10 cellular contexts compared by ENCODE assay signal in genomic region chr14:73726025-73726961, GRCh38. TPM values are rescaled to one million over a fixed set of nuclear protein-coding genes. Genes with fewer than 3 reads are reported as not detected.
DNase-seq lines count a peak whose midpoint lies in the region; ATAC-seq, FAIRE-seq and TF ChIP-seq lines count a peak whose summit lies in the region.
"Had no signal": no experiment of that assay in that cellular context is flagged by ENCODE, and none has a peak within 500 bp of the region (broad histone marks: within the 10 kb centered on the region; RNA-seq: fewer than 3 reads in every experiment).

No MANE protein-coding gene starts in this region.

- H3K36me3 ChIP-seq in HepG2 (replicated peaks in 1 of 2; ENCODE audit: control insufficient read depth in 1 of 2, insufficient read depth in 2 of 2, low read length in 2 of 2) = peaks cover 42 to 89% of the 10 kb centered on the region in 2 experiments; a peak in 4 of 5 replicates
- H3K36me3 ChIP-seq in testis (ENCODE audit: low read depth, missing control alignments) = no peaks in the 10 kb centered on the region

- CTCF ChIA-PET in HepG2 (lab: Yijun Ruan, JAX; ENCODE audit: low intra/inter-chr PET ratio, low total read pairs) = no interaction called here

- peaks cover 26% of the 10 kb centered on the region for H3K4me1 ChIP-seq in HepG2 (ENCODE audit: insufficient read depth, low read length)
- H3K4me1 ChIP-seq in testis = peaks cover 60% of the 10 kb centered on the region

- ATAC-seq in activated T-cell treated with anti-CD3 and anti-CD28 coated beads, Interleukin-2, amount 50 U/mL, for 72 hours (replicated peaks in 1 of 2) = no peak
- ATAC-seq in activated T-helper 17 cell treated with anti-CD3 and anti-CD28 coated beads, Interleukin-2, amount 50 U/mL, for 72 hours (replicated peaks) = no peak
- no peak for ATAC-seq in HepG2

- DNase-seq in activated T-cell treated with anti-CD3 and anti-CD28 coated beads, Interleukin-2, amount 50 U/mL, for 72 hours = no peak
- DNase-seq in activated T-cell treated with anti-CD3 and anti-CD28 coated beads for 4 hours (no peak), HepG2 (ENCODE audit: low spot score) (no peak), testis (no peak), MV-4-11 (lab: John Stamatoyannopoulos, UW) (no peak), Kasumi-1 (lab: John Stamatoyannopoulos, UW) (no peak), HuH-7.5 (ENCODE audit: low spot score) (no peak)
- DNase-seq: NCI-H1105, SIG-M5 had no signal

- no peak overlapping the region for H3K9ac ChIP-seq in HepG2 (ENCODE audit: insufficient read depth, low read depth, low read length)

- no peaks in the 10 kb centered on the region for H3K27me3 Mint-ChIP-seq in activated T-cell treated with anti-CD3 and anti-CD28 coated beads, Interleukin-2, amount 50 U/mL, for 72 hours (ENCODE audit: low read depth)
- no peaks in the 10 kb centered on the region for H3K27me3 Mint-ChIP-seq in activated T-helper 17 cell treated with anti-CD3 and anti-CD28 coated beads, Interleukin-2, amount 50 U/mL, for 72 hours

- FAIRE-seq in HepG2 (lab: Jason Lieb, UNC) = no peak

- intact Hi-C loops in HepG2 (cut with micrococcal nuclease; ENCODE audit: unreplicated experiment) (no loop called here), testis (cut with DNase I; ENCODE audit: low total_unique reads) (loop anchor here (5.0 kb wide), 1 partner anchor 101 kb away; no protein-coding TSS in a partner anchor)

- 92% methylated on average over 12 of the region's 14 CpGs for WGBS in HepG2 (ENCODE audit: low lambda C conversion rate)
- whole genome bisulfite sequencing in testis, 2 donors = 68 to 71% methylated on average over 7 to 14 of the region's 14 CpGs

- no peak overlapping the region for H3K4me2 ChIP-seq in HepG2 (ENCODE audit: low read depth, low read length)

- no peaks in the 10 kb centered on the region for H3K79me2 ChIP-seq in HepG2 (ENCODE audit: insufficient read depth, low read length)

- TF ChIP-seq CTCF in HepG2 (CRISPR knock-in tag; IDR thresholded peaks at IDR 0.05) (no peak), testis (IDR thresholded peaks at IDR 0.05) (no peak)

- BruUV-seq in HepG2 (replicated peaks; lab: Mats Ljungman, UMichigan) = no TSS peak

- peaks cover 3% of the 10 kb centered on the region; the same call in 1 of the 2 replicates for H4K20me1 ChIP-seq in HepG2 (ENCODE audit: insufficient read depth, low read length)

- in situ Hi-C loops in HepG2 (cut with HindIII; ENCODE audit: extremely low pct_ligation_motif_present, low pct_unique_long_range_greater_than_20kb) = loop anchor here (5.0 to 25.0 kb wide), 2 partner anchors 101 to 311 kb away; no protein-coding TSS in a partner anchor

- H3K9me3 ChIP-seq in HepG2 (ENCODE audit: low read length) (no peaks in the 10 kb centered on the region), testis (no peaks in the 10 kb centered on the region)

- peaks cover 13 to 43% of the 10 kb centered on the region in 2 donors for H3K36me3 Mint-ChIP-seq in activated T-cell treated with anti-CD3 and anti-CD28 coated beads, Interleukin-2, amount 50 U/mL, for 72 hours (ENCODE audit: insufficient read depth in 2 of 2)
- H3K36me3 Mint-ChIP-seq in activated T-helper 17 cell treated with anti-CD3 and anti-CD28 coated beads, Interleukin-2, amount 50 U/mL, for 72 hours (ENCODE audit: low read depth) = peaks cover 100% of the 10 kb centered on the region

- no peak for TF ChIP-seq RAD21 in HepG2 (CRISPR knock-in tag; IDR thresholded peaks at IDR 0.05)

- no peak overlapping the region for H2AFZ ChIP-seq in HepG2 (ENCODE audit: low read length)

- H3K27ac ChIP-seq in HepG2 (ENCODE audit: extremely low read length, insufficient read depth, low read length) (no peak overlapping the region), testis (peak overlapping the region; percentile 28 to 47)

- H3K27ac Mint-ChIP-seq in activated T-cell treated with anti-CD3 and anti-CD28 coated beads, Interleukin-2, amount 50 U/mL, for 72 hours = peak overlapping the region; percentile 79
- peak overlapping the region; percentile 85 for H3K27ac Mint-ChIP-seq in activated T-helper 17 cell treated with anti-CD3 and anti-CD28 coated beads, Interleukin-2, amount 50 U/mL, for 72 hours

- no peaks in the 10 kb centered on the region for H3K9me3 Mint-ChIP-seq in activated T-cell treated with anti-CD3 and anti-CD28 coated beads, Interleukin-2, amount 50 U/mL, for 72 hours
- no peaks in the 10 kb centered on the region for H3K9me3 Mint-ChIP-seq in activated T-helper 17 cell treated with anti-CD3 and anti-CD28 coated beads, Interleukin-2, amount 50 U/mL, for 72 hours

- POLR2A ChIA-PET in HepG2 (lab: Yijun Ruan, JAX) = interaction anchor here (0.6 kb wide), 1 partner anchor 244 kb away, joined by 3 read pairs; no protein-coding TSS in a partner anchor

- peaks cover 24% of the 10 kb centered on the region for H3K4me1 Mint-ChIP-seq in activated T-cell treated with anti-CD3 and anti-CD28 coated beads, Interleukin-2, amount 50 U/mL, for 72 hours (ENCODE audit: low read depth)
- peaks cover 20% of the 10 kb centered on the region for H3K4me1 Mint-ChIP-seq in activated T-helper 17 cell treated with anti-CD3 and anti-CD28 coated beads, Interleukin-2, amount 50 U/mL, for 72 hours

- H3K4me3 ChIP-seq in HepG2 (replicated peaks in 1 of 3; ENCODE audit: insufficient read depth in 1 of 3, low read depth in 2 of 3, low read length in 3 of 3) = no peak overlapping the region
- H3K4me3 ChIP-seq in testis = no peak overlapping the region

- H3K4me3 Mint-ChIP-seq in activated T-cell treated with anti-CD3 and anti-CD28 coated beads, Interleukin-2, amount 50 U/mL, for 72 hours = no peak overlapping the region
- H3K4me3 Mint-ChIP-seq in activated T-helper 17 cell treated with anti-CD3 and anti-CD28 coated beads, Interleukin-2, amount 50 U/mL, for 72 hours = no peak overlapping the region

- TF ChIP-seq POLR2A in HepG2 (IDR thresholded peaks at IDR 0.05; ENCODE audit: insufficient read depth in 1 of 2, low read depth in 2 of 2, low read length in 2 of 2) (no peak), testis (IDR thresholded peaks at IDR 0.05) (no peak)

- TF ChIP-seq EP300 in HepG2 (IDR thresholded peaks at IDR 0.05; ENCODE audit: low read depth in 2 of 2, low read length in 2 of 2) (no peak), HepG2 (CRISPR knock-in tag; IDR thresholded peaks at IDR 0.05; ENCODE audit: borderline replicate concordance) (no peak)

- no peaks in the 10 kb centered on the region for H3K27me3 ChIP-seq in HepG2 (ENCODE audit: control insufficient read depth in 1 of 2, insufficient read depth in 2 of 2, low read length in 2 of 2)
- no peaks in the 10 kb centered on the region for H3K27me3 ChIP-seq in testis

TF ChIP-seq in HepG2, 621 proteins besides CTCF, POLR2A, EP300 and RAD21:
- TF ChIP-seq ZNF761 (CRISPR knock-in tag; conservative IDR thresholded peaks at IDR 0.05) = no peak
- no peak for TF ChIP-seq RFX1 (IDR thresholded peaks at IDR 0.05)
- TF ChIP-seq AGO2 (optimal IDR thresholded peaks at IDR 0.05; ENCODE audit: low read depth, low read length) = peak; percentile 32

RNA-seq across cellular contexts. Expression of gene PNMA1, which starts 12.1 kb away (rescaled TPM):
- total RNA-seq in activated T-cell treated with anti-CD3 and anti-CD28 coated beads, Interleukin-2, amount 50 U/mL, for 72 hours = 10 to 100 TPM; 38.1 to 47.5 TPM
- total RNA-seq in activated T-helper 17 cell treated with anti-CD3 and anti-CD28 coated beads, Interleukin-2, amount 50 U/mL, for 72 hours = 10 to 100 TPM; 37.3 to 41.2 TPM
- total RNA-seq in HepG2 (2016; rRNA removed; fragmentation: Illumina TruSeq; extraction: Trizol) (8.3 and 10.7 TPM in 2 replicates), testis (10 to 100 TPM; 74.8 to 85.6 TPM)
- total RNA-seq in HepG2 (2016; cell fraction: cytosol; rRNA removed; fragmentation: Illumina TruSeq; extraction: Trizol; ENCODE audit: low read depth) = 1.8 and 1.9 TPM in 2 replicates
- 8.5 and 12.1 TPM in 2 replicates for total RNA-seq in HepG2 (2016; cell fraction: insoluble cytoplasmic fraction; rRNA removed; fragmentation: Illumina TruSeq; extraction: Trizol)
- total RNA-seq in HepG2 (2016; cell fraction: membrane; rRNA removed; fragmentation: Illumina TruSeq; extraction: Trizol) = 7.8 and 8.3 TPM in 2 replicates
- 8.6 and 9.7 TPM in 2 replicates for total RNA-seq in HepG2 (2016; cell fraction: nucleus; rRNA removed; fragmentation: Illumina TruSeq; extraction: Trizol)
- polyA plus RNA-seq in HepG2 (2011; rRNA removed) (6.6 and 7.0 TPM in 2 replicates), testis (ENCODE audit: insufficient read depth, low read depth, low replicate concordance) (184 TPM)
- 5.3 and 6.7 TPM in 2 replicates for polyA plus RNA-seq in HepG2 (2011; cell fraction: cytosol; rRNA removed)
- polyA plus RNA-seq in HepG2 (2011; cell fraction: nucleus; rRNA removed) = 6.4 and 7.7 TPM in 2 replicates
- polyA plus RNA-seq in HepG2 (2012) = 14.1 and 14.8 TPM in 2 replicates
- polyA plus RNA-seq in HepG2 (2016; cell fraction: cytosol; fragmentation: Illumina TruSeq; extraction: Trizol; ENCODE audit: low read depth) = 2.5 and 2.9 TPM in 2 replicates
- 18.3 and 20.9 TPM in 2 replicates for polyA plus RNA-seq in HepG2 (2016; cell fraction: insoluble cytoplasmic fraction; fragmentation: Illumina TruSeq; extraction: Trizol; ENCODE audit: low read depth)
- polyA plus RNA-seq in HepG2 (2016; cell fraction: membrane; fragmentation: Illumina TruSeq; extraction: Trizol; ENCODE audit: low read depth) = 7.0 and 8.6 TPM in 2 replicates
- 17.9 and 18.6 TPM in 2 replicates for polyA plus RNA-seq in HepG2 (2016; cell fraction: nucleus; fragmentation: Illumina TruSeq; extraction: Trizol; ENCODE audit: insufficient read depth, low read depth)
- 5.1 and 5.4 TPM in 2 replicates for polyA minus RNA-seq in HepG2 (2011; rRNA and poly(A)+ RNA removed; ENCODE audit: low replicate concordance)
- 5.6 and 6.3 TPM in 2 replicates for polyA minus RNA-seq in HepG2 (2011; cell fraction: cytosol; rRNA and poly(A)+ RNA removed)
- 4.8 and 7.0 TPM in 2 replicates for polyA minus RNA-seq in HepG2 (2011; cell fraction: nucleus; rRNA and poly(A)+ RNA removed)
